14 cellular contexts compared by ENCODE assay signal in genomic region chr19:47681936-47682335, GRCh38. TPM values are rescaled to one million over a fixed set of nuclear protein-coding genes. Genes with fewer than 3 reads are reported as not detected.
DNase-seq lines count a peak whose midpoint lies in the region; ATAC-seq and TF ChIP-seq lines count a peak whose summit lies in the region.
"Had no signal": no experiment of that assay in that cellular context is flagged by ENCODE, and none has a peak within 500 bp of the region (broad histone marks: within the 10 kb centered on the region; RNA-seq: fewer than 3 reads in every experiment).

No MANE protein-coding gene starts in this region.

- no peak for TF ChIP-seq EP300 in SK-N-SH (IDR thresholded peaks at IDR 0.05; ENCODE audit: borderline replicate concordance in 1 of 2, low read depth in 1 of 2, low read length in 1 of 2)

- H3K4me3 Mint-ChIP-seq in stimulated activated naive B cell treated with anti-CD40 and anti-IgM and Interleukin-4, amounts not matched to agents 10 μg/mL and 1 μg/mL and 100 μg/mL, for 72 hours, result no peak overlapping the region
- H3K4me3 Mint-ChIP-seq: CD14-positive monocyte; CD8-positive, alpha-beta T cell had no signal

- H3K4me1 ChIP-seq in SK-N-SH (ENCODE audit: control insufficient read depth in 1 of 2, insufficient read depth in 2 of 2, low read depth in 1 of 2, low read length in 1 of 2), result no peaks in the 10 kb centered on the region

- POLR2A ChIA-PET in SK-N-SH (lab: Yijun Ruan, JAX) (no interaction called here), RWPE1 (lab: Yijun Ruan, JAX; ENCODE audit: low non-redundant PET) (no interaction called here)

- no peak overlapping the region for H3K4me3 ChIP-seq in SK-N-SH (ENCODE audit: low read depth in 2 of 2, low read length in 1 of 2)

- peaks cover 3 to 6% of the 10 kb centered on the region in 2 donors for H3K4me1 Mint-ChIP-seq in stimulated activated naive B cell treated with anti-CD40 and anti-IgM and Interleukin-4, amounts not matched to agents 10 μg/mL and 1 μg/mL and 100 μg/mL, for 72 hours
- H3K4me1 Mint-ChIP-seq: CD14-positive monocyte had no signal

- peaks cover 8 to 14% of the 10 kb centered on the region in 2 experiments for H3K36me3 ChIP-seq in SK-N-SH (replicated peaks in 1 of 2; ENCODE audit: control insufficient read depth in 1 of 2, insufficient read depth in 2 of 2, low read length in 1 of 2)

- intact Hi-C loops in left ventricle myocardium superior (cut with micrococcal nuclease) (no loop called here), posterior vena cava (cut with DNase I) (no loop called here)

- DNase-seq in SK-N-SH, result peak; percentile 24
- DNase-seq in RWPE1 (ENCODE audit: low spot score), result no peak
- no peak for DNase-seq in left ventricle myocardium superior
- DNase-seq in stimulated activated naive B cell treated with anti-CD40 and anti-IgM and Interleukin-4, amounts not matched to agents 10 μg/mL and 1 μg/mL and 100 μg/mL, for 72 hours, result no peak
- DNase-seq in DMS114 treated with DMSO at 0.1 percent for 48 hours (lab: John Stamatoyannopoulos, UW; ENCODE audit: unreplicated experiment), result no peak
- DNase-seq in posterior vena cava (ENCODE audit: low spot score), result no peak
- DNase-seq: CD8-positive, alpha-beta T cell; COR-L47; DMS53; GF-D8 had no signal

- H3K9me3 ChIP-seq in SK-N-SH, result no peaks in the 10 kb centered on the region

- peak overlapping the region; percentile 31 for H3K27ac Mint-ChIP-seq in stimulated activated naive B cell treated with anti-CD40 and anti-IgM and Interleukin-4, amounts not matched to agents 10 μg/mL and 1 μg/mL and 100 μg/mL, for 72 hours

- no peak overlapping the region for H3K4me2 ChIP-seq in SK-N-SH

- 98% methylated on average over 18 of the region's 23 CpGs for WGBS in SK-N-SH (ENCODE audit: low lambda C conversion rate)

- no peak for TF ChIP-seq CTCF in SK-N-SH (IDR thresholded peaks at IDR 0.05)
- no peak for TF ChIP-seq CTCF in RWPE1 (conservative IDR thresholded peaks at IDR 0.05; ENCODE audit: low read depth)

- H3K9me2 ChIP-seq in SK-N-SH, result no peaks in the 10 kb centered on the region

- H3K9me3 Mint-ChIP-seq in stimulated activated naive B cell treated with anti-CD40 and anti-IgM and Interleukin-4, amounts not matched to agents 10 μg/mL and 1 μg/mL and 100 μg/mL, for 72 hours, result no peaks in the 10 kb centered on the region
- H3K9me3 Mint-ChIP-seq: CD8-positive, alpha-beta T cell had no signal

- H3K27me3 Mint-ChIP-seq in stimulated activated naive B cell treated with anti-CD40 and anti-IgM and Interleukin-4, amounts not matched to agents 10 μg/mL and 1 μg/mL and 100 μg/mL, for 72 hours, result no peaks in the 10 kb centered on the region

- H3F3A ChIP-seq in SK-N-SH (replicated peaks; ENCODE audit: insufficient read depth), result no peaks in the 10 kb centered on the region

- H3K9ac ChIP-seq in SK-N-SH, result no peak overlapping the region

- H4K20me1 ChIP-seq in SK-N-SH (ENCODE audit: insufficient read depth), result peaks cover 6% of the 10 kb centered on the region; the same call in 1 of the 2 replicates

- H3K36me3 Mint-ChIP-seq in stimulated activated naive B cell treated with anti-CD40 and anti-IgM and Interleukin-4, amounts not matched to agents 10 μg/mL and 1 μg/mL and 100 μg/mL, for 72 hours, result peaks cover 10 to 41% of the 10 kb centered on the region in 2 donors

- ATAC-seq in SK-N-SH treated with all-trans-retinoic acid at 6 μM for 48 hours, result no peak
- ATAC-seq in left ventricle myocardium superior, result peak; percentile 6
- no peak for ATAC-seq in stimulated activated naive B cell treated with anti-CD40 and anti-IgM and Interleukin-4, amounts not matched to agents 10 μg/mL and 1 μg/mL and 100 μg/mL, for 72 hours (replicated peaks)
- ATAC-seq in HG03378 (IDR thresholded peaks at IDR 0.05; ENCODE audit: unreplicated experiment), result no peak
- ATAC-seq: CD8-positive, alpha-beta T cell had no signal

- TF ChIP-seq RAD21 in SK-N-SH (IDR thresholded peaks at IDR 0.05; ENCODE audit: low read length), result no peak

- CTCF ChIA-PET in SK-N-SH (lab: Yijun Ruan, JAX), result interaction anchor here (1.2 kb wide), 1 partner anchor 25 kb away, joined by 4 read pairs; no protein-coding TSS in a partner anchor
- CTCF ChIA-PET in RWPE1 (lab: Yijun Ruan, JAX), result interaction anchor here (0.7 kb wide), 1 partner anchor 434 kb away, joined by 4 read pairs; no protein-coding TSS in a partner anchor

- H3K27me3 ChIP-seq in SK-N-SH (ENCODE audit: insufficient read depth), result no peaks in the 10 kb centered on the region

- H2AFZ ChIP-seq in SK-N-SH (ENCODE audit: low read depth), result no peak overlapping the region

- H3K27ac ChIP-seq in SK-N-SH (ENCODE audit: low read depth in 2 of 2, low read length in 1 of 2) (no peak overlapping the region), RWPE1 (peak overlapping the region; percentile 30; the same call in 1 of the 2 replicates)
- H3K27ac ChIP-seq: 22Rv1 had no signal

- H3K79me2 ChIP-seq in SK-N-SH (ENCODE audit: insufficient read depth), result peaks cover 5% of the 10 kb centered on the region; the same call in 1 of the 2 replicates

TF ChIP-seq in SK-N-SH, 30 proteins besides CTCF, POLR2A, EP300 and RAD21:
- no peak for TF ChIP-seq GABPA (IDR thresholded peaks at IDR 0.05; ENCODE audit: low read depth)
- no peak for TF ChIP-seq MAX (IDR thresholded peaks at IDR 0.05; ENCODE audit: low read depth)
- no peak for TF ChIP-seq TAF1 (IDR thresholded peaks at IDR 0.05; ENCODE audit: borderline replicate concordance, low read depth, low read length)
- no peak for TF ChIP-seq EZH2phosphoT487 (IDR thresholded peaks at IDR 0.05; ENCODE audit: borderline replicate concordance, low read depth)
- TF ChIP-seq YY1 (IDR thresholded peaks at IDR 0.05; ENCODE audit: low read depth), result no peak
- no peak for TF ChIP-seq JUND (IDR thresholded peaks at IDR 0.05)
- TF ChIP-seq NFIC (IDR thresholded peaks at IDR 0.05; ENCODE audit: borderline replicate concordance), result no peak

TF ChIP-seq in SK-N-SH treated with all-trans-retinoic acid at 6 μM for 48 hours, 23 proteins besides CTCF, POLR2A, EP300 and RAD21 (continues in another document):
- TF ChIP-seq POU6F1 (CRISPR knock-in tag; IDR thresholded peaks at IDR 0.05; ENCODE audit: borderline replicate concordance, low read depth) (no peak), PATZ1 (CRISPR knock-in tag; IDR thresholded peaks at IDR 0.05; ENCODE audit: borderline replicate concordance) (no peak), BACH2 (CRISPR knock-in tag; IDR thresholded peaks at IDR 0.05; ENCODE audit: borderline replicate concordance) (no peak), GLIS3 (CRISPR knock-in tag; IDR thresholded peaks at IDR 0.05) (no peak), RARB (CRISPR knock-in tag; IDR thresholded peaks at IDR 0.05) (no peak), ZFP30 (CRISPR knock-in tag; IDR thresholded peaks at IDR 0.05) (no peak), ZNF70 (CRISPR knock-in tag; IDR thresholded peaks at IDR 0.05) (no peak)

RNA-seq across cellular contexts. Expression of gene EHD2, which starts 31.3 kb away (rescaled TPM):
- polyA plus RNA-seq in SK-N-SH (2012; rRNA removed), result 26.3 and 55.5 TPM in 2 replicates
- 28.1 and 43.3 TPM in 2 replicates for polyA plus RNA-seq in SK-N-SH (2012; cell fraction: cytosol; rRNA removed)
- 47.4 and 49.0 TPM in 2 replicates for polyA plus RNA-seq in SK-N-SH (2012; cell fraction: nucleus; rRNA removed)
- total RNA-seq in left ventricle myocardium superior (51.5 TPM), posterior vena cava (100 to 1,000 TPM; 217 to 235 TPM)
- polyA plus RNA-seq: CD14-positive monocyte had no signal
